9 cellular contexts compared by ENCODE assay signal in the genomic region with DNA sequence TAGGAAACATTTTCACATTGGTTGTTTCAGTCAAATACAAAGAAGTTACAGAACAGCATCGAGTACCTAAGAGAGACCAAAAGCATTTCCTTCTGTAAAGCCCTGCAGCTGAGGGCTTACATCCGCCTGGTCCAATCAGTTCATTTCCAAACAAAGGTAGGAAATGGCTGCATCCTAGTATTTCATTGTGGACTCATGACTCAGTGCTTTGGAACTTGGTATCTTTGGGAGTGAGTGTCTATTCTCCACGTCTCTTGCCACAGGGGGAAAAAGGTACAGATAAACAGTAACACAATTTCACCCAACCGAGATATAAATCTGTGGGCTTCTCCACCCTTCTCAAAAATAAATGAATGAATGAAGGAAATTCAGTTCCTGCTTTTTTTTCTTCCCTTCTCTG.
A peak's percentile ranks its signal among the peaks of the same experiment; 100 is the strongest.
DNase-seq lines count a peak whose midpoint lies in the region; ATAC-seq, FAIRE-seq and TF ChIP-seq lines count a peak whose summit lies in the region.
"Had no signal": no experiment of that assay in that cellular context is flagged by ENCODE, and none has a peak within 500 bp of the region (broad histone marks: within the 10 kb centered on the region; RNA-seq: fewer than 3 reads in every experiment).

No MANE protein-coding gene starts in this region.

- POLR2A ChIA-PET in PC-3 (lab: Charles Lee; ENCODE audit: unreplicated experiment): no interaction called here

- TF ChIP-seq CTCF in PC-3 (conservative IDR thresholded peaks at IDR 0.05; ENCODE audit: low read depth, low read length): no peak
- TF ChIP-seq CTCF in fibroblast of lung (conservative IDR thresholded peaks at IDR 0.05 in 1 of 2, IDR thresholded peaks at IDR 0.05 in 1 of 2; ENCODE audit: low read depth in 1 of 2, low read length in 2 of 2): no peak
- TF ChIP-seq CTCF in kidney (IDR thresholded peaks at IDR 0.05; ENCODE audit: borderline replicate concordance, extremely low read depth, insufficient read depth): no peak

- H3K4me2 ChIP-seq in PC-3 (ENCODE audit: low read length): peak overlapping the region; percentile 69
- no peak overlapping the region for H3K4me2 ChIP-seq in fibroblast of lung (ENCODE audit: extremely low read depth, insufficient read depth, low read length)

- H3K4me3 ChIP-seq in PC-3 (ENCODE audit: low read length): peak overlapping the region; percentile 40; the same call in 1 of the 2 replicates
- no peak overlapping the region for H3K4me3 ChIP-seq in fibroblast of lung (replicated peaks in 1 of 4; ENCODE audit: control extremely low read depth in 1 of 4, insufficient read depth in 1 of 4, low read depth in 3 of 4, low read length in 4 of 4)
- no peak overlapping the region for H3K4me3 ChIP-seq in muscle layer of duodenum (ENCODE audit: low read depth in 1 of 2, low read length in 2 of 2)
- H3K4me3 ChIP-seq in kidney (ENCODE audit: low read length in 2 of 2): no peak overlapping the region

- intact Hi-C loops in PC-3 (cut with micrococcal nuclease) (no loop called here), kidney (cut with DNase I) (no loop called here)

- H3K27me3 ChIP-seq in PC-3 (ENCODE audit: low read length): no peaks in the 10 kb centered on the region
- no peaks in the 10 kb centered on the region for H3K27me3 ChIP-seq in fibroblast of lung (ENCODE audit: control insufficient read depth, insufficient read depth, low read length)
- H3K27me3 ChIP-seq in muscle layer of duodenum (ENCODE audit: low read depth, low read length): no peaks in the 10 kb centered on the region

- H3K36me3 ChIP-seq in PC-3 (ENCODE audit: low read depth, low read length): no peaks in the 10 kb centered on the region
- no peaks in the 10 kb centered on the region for H3K36me3 ChIP-seq in fibroblast of lung (ENCODE audit: control insufficient read depth, insufficient read depth, low read length)
- H3K36me3 ChIP-seq in muscle layer of duodenum (ENCODE audit: control insufficient read depth in 1 of 2, insufficient read depth in 2 of 2, low read length in 2 of 2): no peaks in the 10 kb centered on the region
- no peaks in the 10 kb centered on the region for H3K36me3 ChIP-seq in kidney (ENCODE audit: control insufficient read depth in 1 of 2, insufficient read depth in 2 of 2, low read length in 2 of 2)

- H4K20me1 ChIP-seq in PC-3 (ENCODE audit: low read length): no peaks in the 10 kb centered on the region
- no peaks in the 10 kb centered on the region for H4K20me1 ChIP-seq in fibroblast of lung (ENCODE audit: control insufficient read depth, extremely low read depth, insufficient read depth, low read length)

- H3K79me2 ChIP-seq in PC-3 (ENCODE audit: low read length) (peaks cover 79% of the 10 kb centered on the region), fibroblast of lung (ENCODE audit: control insufficient read depth, insufficient read depth, low read length) (no peaks in the 10 kb centered on the region)

- peak overlapping the region; percentile 87 for H3K27ac ChIP-seq in PC-3 (ENCODE audit: low read length)
- H3K27ac ChIP-seq in fibroblast of lung (ENCODE audit: insufficient read depth, low read length): no peak overlapping the region
- H3K27ac ChIP-seq in muscle layer of duodenum (ENCODE audit: low read length): peak overlapping the region; percentile 4
- no peak overlapping the region for H3K27ac ChIP-seq in kidney (ENCODE audit: low read depth in 2 of 2, low read length in 2 of 2)

- CTCF ChIA-PET in PC-3 (lab: Charles Lee): no interaction called here

- no peak for FAIRE-seq in kidney (lab: Jason Lieb, UNC)

- H3K9ac ChIP-seq in PC-3 (ENCODE audit: low read length) (peak overlapping the region; percentile 6; the same call in 1 of the 2 replicates), fibroblast of lung (ENCODE audit: insufficient read depth, low read length) (no peak overlapping the region), kidney (ENCODE audit: low read length in 2 of 2) (no peak overlapping the region)

- ATAC-seq in PC-3 (peak; percentile 97), HG03521 (IDR thresholded peaks at IDR 0.05; ENCODE audit: unreplicated experiment) (no peak)

- DNase-seq in Daoy (ENCODE audit: low read depth) (peak; percentile 91), PC-3 (peak; percentile 91), fibroblast of lung (ENCODE audit: low read depth in 2 of 2) (peak; percentile 39 to 82), NCI-H526 treated with DMSO at 0.1 percent for 48 hours (lab: John Stamatoyannopoulos, UW) (no peak), kidney (no peak)
- no peak for DNase-seq in activated effector memory CD4-positive, alpha-beta T cell treated with anti-CD3 and anti-CD28 coated beads, Interleukin-2, amount 50 U/mL, for 16 hours
- DNase-seq: SHP77 had no signal

- H3F3A ChIP-seq in PC-3 (ENCODE audit: low read length, unreplicated experiment): no peaks in the 10 kb centered on the region

- H3K9me2 ChIP-seq in PC-3 (replicated peaks; ENCODE audit: low read length): no peaks in the 10 kb centered on the region

- H3K9me3 ChIP-seq in PC-3 (ENCODE audit: low read length) (no peaks in the 10 kb centered on the region), fibroblast of lung (ENCODE audit: control insufficient read depth, insufficient read depth, low read depth, low read length) (no peaks in the 10 kb centered on the region), muscle layer of duodenum (ENCODE audit: control insufficient read depth in 1 of 2, low read length in 2 of 2) (no peaks in the 10 kb centered on the region), kidney (ENCODE audit: control insufficient read depth in 1 of 2, low read length in 2 of 2) (no peaks in the 10 kb centered on the region)

- H3K4me1 ChIP-seq in PC-3 (ENCODE audit: insufficient read depth, low read length) (peaks cover 31% of the 10 kb centered on the region), fibroblast of lung (ENCODE audit: control insufficient read depth, extremely low read depth, insufficient read depth, low read length) (peaks cover 6% of the 10 kb centered on the region), muscle layer of duodenum (ENCODE audit: control insufficient read depth in 1 of 2, insufficient read depth in 2 of 2, low read length in 2 of 2) (peaks cover 18 to 23% of the 10 kb centered on the region in 2 donors), kidney (ENCODE audit: control insufficient read depth in 1 of 2, insufficient read depth in 1 of 2, low read depth in 1 of 2, low read length in 2 of 2) (peaks cover 10 to 26% of the 10 kb centered on the region in 2 donors)

- H2AFZ ChIP-seq in PC-3 (ENCODE audit: low read length) (no peak overlapping the region), fibroblast of lung (ENCODE audit: low read length) (no peak overlapping the region)

- BruUV-seq in PC-3 (replicated peaks; lab: Mats Ljungman, UMichigan): no TSS peak

Comparison
In these comparisons a context has a peak if more than half of its experiments do, and no peak if none do; other contexts are left out.
1. DNase-seq: peak in Daoy (single experiment), PC-3 (single experiment) and fibroblast of lung (2 of 2); none in NCI-H526 treated with DMSO at 0.1 percent for 48 hours (single experiment), activated effector memory CD4-positive, alpha-beta T cell treated with anti-CD3 and anti-CD28 coated beads, Interleukin-2, amount 50 U/mL, for 16 hours (single experiment) and kidney (single experiment).
2. H3K27ac ChIP-seq: peak in PC-3 (single experiment) and muscle layer of duodenum (single experiment); none in fibroblast of lung (single experiment) and kidney (0 of 2).